Comparison of ENCODE assay signal across 8 cellular contexts in the genomic region with DNA sequence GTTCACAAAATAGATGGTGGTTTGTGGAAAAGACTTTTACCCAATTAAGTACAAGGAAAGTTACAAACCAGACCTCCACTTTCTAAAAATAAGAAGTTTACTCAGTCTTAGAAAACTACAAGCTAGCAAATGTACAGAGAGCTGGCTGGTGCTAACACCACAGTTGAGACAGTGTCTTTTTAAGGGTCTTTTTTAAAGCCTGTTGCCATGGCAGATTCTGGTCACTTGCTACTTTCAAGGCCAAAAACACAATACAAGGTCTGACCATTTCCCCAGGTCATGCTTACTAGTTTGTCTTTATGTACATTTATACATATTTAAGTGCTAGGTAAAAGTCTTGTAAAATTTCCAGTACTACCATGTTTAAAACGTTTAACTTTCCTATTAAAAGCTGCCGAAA. TPM values are rescaled to one million over a fixed set of nuclear protein-coding genes. Genes with fewer than 3 reads are reported as not detected.
A peak's percentile ranks its signal among the peaks of the same experiment; 100 is the strongest.
DNase-seq lines count a peak whose midpoint lies in the region; ATAC-seq and TF ChIP-seq lines count a peak whose summit lies in the region.

No MANE protein-coding gene starts in this region.

- H3K9me3 ChIP-seq in Panc1 (ENCODE audit: control insufficient read depth, insufficient read depth, low read depth, low read length) (no peaks in the 10 kb centered on the region), esophagus muscularis mucosa (no peaks in the 10 kb centered on the region)

- no peak for DNase-seq in GM12865 (ENCODE audit: low read depth)
- DNase-seq in Panc1 (ENCODE audit: low read depth, low spot score) = no peak
- DNase-seq in esophagus muscularis mucosa (ENCODE audit: extremely low spot score) = no peak
- DNase-seq in progenitor cell of endocrine pancreas (ENCODE audit: low spot score, unreplicated experiment) = no peak
- DNase-seq in DMS153 (lab: John Stamatoyannopoulos, UW) = no peak
- DNase-seq in GM10248 (ENCODE audit: extremely low spot score) = no peak
- no peak for DNase-seq in HCEC 1CT

- in situ Hi-C loops in Panc1 (cut with HindIII; ENCODE audit: low pct_unique_long_range_greater_than_20kb, low sequenced_read_pairs) = no loop called here

- intact Hi-C loops in Panc1 (cut with micrococcal nuclease; ENCODE audit: unreplicated experiment) = loop anchor here (10.0 kb wide), 1 partner anchor 138 kb away; no protein-coding TSS in a partner anchor
- intact Hi-C loops in esophagus muscularis mucosa (cut with DNase I) = loop anchor here (2.0 to 10.0 kb wide), 4 partner anchors 66 to 412 kb away; no protein-coding TSS in a partner anchor

- CTCF ChIA-PET in Panc1 (lab: Charles Lee) (interaction anchor here (0.5 to 3.2 kb wide), 2 partner anchors 7 to 762 kb away, joined by 5 to 9 read pairs; no protein-coding TSS in a partner anchor), GM10248 (lab: Yijun Ruan, JAX) (interaction anchor here (0.9 to 3.2 kb wide), 13 partner anchors 9 to 761 kb away, joined by 3 to 14 read pairs (median 4); no protein-coding TSS in a partner anchor)

- peak overlapping the region; percentile 90 for H3K4me3 Mint-ChIP-seq in progenitor cell of endocrine pancreas (ENCODE audit: low read depth)

- WGBS in esophagus muscularis mucosa = 3% methylated on average over 2 of the region's 2 CpGs

- POLR2A ChIA-PET in Panc1 (lab: Charles Lee) = no interaction called here
- POLR2A ChIA-PET in GM10248 (lab: Yijun Ruan, JAX) = interaction anchor here (0.5 to 3.5 kb wide), 8 partner anchors 10 to 419 kb away, joined by 4 to 127 read pairs (median 11); no protein-coding TSS in a partner anchor

- H3K4me1 Mint-ChIP-seq in progenitor cell of endocrine pancreas (ENCODE audit: low read depth) = peaks cover 36% of the 10 kb centered on the region

- TF ChIP-seq CTCF in GM12865 (IDR thresholded peaks at IDR 0.05; ENCODE audit: insufficient read depth, low read depth, low read length, missing control alignments) = no peak
- TF ChIP-seq CTCF in Panc1 (IDR thresholded peaks at IDR 0.05) = no peak
- no peak for TF ChIP-seq CTCF in esophagus muscularis mucosa (IDR thresholded peaks at IDR 0.05)
- TF ChIP-seq CTCF in progenitor cell of endocrine pancreas (IDR thresholded peaks at IDR 0.05; ENCODE audit: unreplicated experiment) = no peak
- no peak for TF ChIP-seq CTCF in GM10248 (IDR thresholded peaks at IDR 0.05; ENCODE audit: control extremely low read depth, extremely low read depth, low read depth, missing control alignments)

- H3K27ac ChIP-seq in Panc1 (ENCODE audit: low read length) (peak overlapping the region; percentile 85), esophagus muscularis mucosa (replicated peaks in 1 of 4) (peak overlapping the region; percentile 99)

- H3K4me3 ChIP-seq in GM12865 (ENCODE audit: low read depth, low read length) = peak overlapping the region; percentile 97
- peak overlapping the region; percentile 78 to 86 for H3K4me3 ChIP-seq in Panc1 (ENCODE audit: low read depth in 2 of 2, low read length in 2 of 2)
- peak overlapping the region; percentile 77 to 97 (median 91) for H3K4me3 ChIP-seq in esophagus muscularis mucosa

- H3K27me3 Mint-ChIP-seq in progenitor cell of endocrine pancreas = no peaks in the 10 kb centered on the region

- no peaks in the 10 kb centered on the region for H3K27me3 ChIP-seq in Panc1 (ENCODE audit: control insufficient read depth, insufficient read depth, low read length)
- no peaks in the 10 kb centered on the region for H3K27me3 ChIP-seq in esophagus muscularis mucosa

- peak overlapping the region; percentile 98 for H3K27ac Mint-ChIP-seq in progenitor cell of endocrine pancreas

- H3K36me3 ChIP-seq in Panc1 (ENCODE audit: control insufficient read depth, insufficient read depth, low read length) (peaks cover 21% of the 10 kb centered on the region), esophagus muscularis mucosa (peaks cover 0 to 43% (median 8%) of the 10 kb centered on the region in 4 donors)

- no peak for TF ChIP-seq EP300 in esophagus muscularis mucosa (IDR thresholded peaks at IDR 0.05)

- no peaks in the 10 kb centered on the region for H3K9me3 Mint-ChIP-seq in progenitor cell of endocrine pancreas (ENCODE audit: low read depth)

- ATAC-seq in Panc1 = no peak
- no peak for ATAC-seq in HG02970 (IDR thresholded peaks at IDR 0.05; ENCODE audit: low FRiP score, unreplicated experiment)

- H3K36me3 Mint-ChIP-seq in progenitor cell of endocrine pancreas (ENCODE audit: insufficient read depth) = peaks cover 51% of the 10 kb centered on the region

- no TSS peak for BruUV-seq in Panc1 (replicated peaks; lab: Mats Ljungman, UMichigan)

- H3K4me1 ChIP-seq in Panc1 (ENCODE audit: control insufficient read depth, insufficient read depth, low read length) (peaks cover 51% of the 10 kb centered on the region), esophagus muscularis mucosa (peaks cover 3 to 35% (median 26%) of the 10 kb centered on the region in 4 donors)

- TF ChIP-seq POLR2A in esophagus muscularis mucosa (IDR thresholded peaks at IDR 0.05; ENCODE audit: low read depth) = no peak

RNA-seq across cellular contexts. Expression of a gene that starts 2.4 kb away (rescaled TPM):
- total RNA-seq in Panc1 (2021; ENCODE audit: unreplicated experiment) (50.0 TPM), esophagus muscularis mucosa (10 to 100 TPM; 40.6 to 66.4 (median 43.1) TPM), progenitor cell of endocrine pancreas (162 and 164 TPM in 2 replicates)
- polyA plus RNA-seq in Panc1 (2012; ENCODE audit: insufficient read length) = 46.9 TPM
